27 cellular contexts compared by ENCODE assay signal in genomic region chr17:43935204-43935925, GRCh38. TPM values are rescaled to one million over a fixed set of nuclear protein-coding genes. Genes with fewer than 3 reads are reported as not detected.
"Had no signal": no experiment of that assay in that cellular context is flagged by ENCODE, and none has a peak within 500 bp of the region (broad histone marks: within the 10 kb centered on the region; RNA-seq: fewer than 3 reads in every experiment).

No MANE protein-coding gene starts in this region.

- H3K27ac Mint-ChIP-seq: activated CD8-positive, alpha-beta T cell treated with anti-CD3 and anti-CD28 coated beads for 36 hours; activated naive CD8-positive, alpha-beta T cell treated with anti-CD3 and anti-CD28 coated beads, Interleukin-2, amount 10 ng/mL, durations not matched to agents 7 days and 5 days; activated T-cell treated with anti-CD3 and anti-CD28 coated beads, Interleukin-2, amount 50 U/mL, for 72 hours had no signal

- H3K4me3 Mint-ChIP-seq: activated CD8-positive, alpha-beta T cell treated with anti-CD3 and anti-CD28 coated beads for 36 hours; activated naive CD8-positive, alpha-beta T cell treated with anti-CD3 and anti-CD28 coated beads, Interleukin-2, amount 10 ng/mL, durations not matched to agents 7 days and 5 days; activated T-cell treated with anti-CD3 and anti-CD28 coated beads, Interleukin-2, amount 50 U/mL, for 72 hours; central memory CD8-positive, alpha-beta T cell had no signal

- H3K9me3 Mint-ChIP-seq: activated CD8-positive, alpha-beta T cell treated with anti-CD3 and anti-CD28 coated beads for 36 hours; activated naive CD8-positive, alpha-beta T cell treated with anti-CD3 and anti-CD28 coated beads, Interleukin-2, amount 10 ng/mL, durations not matched to agents 7 days and 5 days; activated T-cell treated with anti-CD3 and anti-CD28 coated beads, Interleukin-2, amount 50 U/mL, for 72 hours; central memory CD8-positive, alpha-beta T cell had no signal

- H3K36me3 Mint-ChIP-seq: activated naive CD8-positive, alpha-beta T cell treated with anti-CD3 and anti-CD28 coated beads, Interleukin-2, amount 10 ng/mL, durations not matched to agents 7 days and 5 days had no signal

- ATAC-seq: activated CD4-positive, CD25-positive, alpha-beta regulatory T cell treated with anti-CD3 and anti-CD28 coated beads, Interleukin-2, amount 50 U/mL, for 24 hours; activated CD8-positive, alpha-beta T cell treated with anti-CD3 and anti-CD28 coated beads for 36 hours; activated T-cell treated with anti-CD3 and anti-CD28 coated beads, Interleukin-2, amount 50 U/mL, for 72 hours; SK-N-SH treated with all-trans-retinoic acid at 6 μM for 48 hours had no signal

- H3K27ac ChIP-seq: SJSA1 had no signal

- H3K4me3 ChIP-seq: SJSA1 had no signal

- H3K9me3 ChIP-seq: SJSA1 had no signal

- DNase-seq: activated CD4-positive, alpha-beta T cell treated with anti-CD3 and anti-CD28 coated beads for 4 hours; activated CD8-positive, alpha-beta memory T cell treated with anti-CD3 and anti-CD28 coated beads, Interleukin-2, amount 50 U/mL, for 4 hours; activated CD8-positive, alpha-beta T cell treated with anti-CD3 and anti-CD28 coated beads for 36 hours; activated naive CD4-positive, alpha-beta T cell treated with anti-CD3 and anti-CD28 coated beads, Interleukin-2, amount 50 U/mL, for 16 hours; activated naive CD8-positive, alpha-beta T cell treated with anti-CD3 and anti-CD28 coated beads, Interleukin-2, amount 10 ng/mL, durations not matched to agents 7 days and 5 days; activated T-cell treated with anti-CD3 and anti-CD28 coated beads, Interleukin-2, amount 50 U/mL, for 72 hours; aorta; Karpas-422; MM.1S; NCI-H1105; NCI-H1436; NCI-H1694 treated with DMSO at 0.1 percent for 48 hours; NCI-H2029 treated with DMSO at 0.1 percent for 48 hours; NCI-H345; NCI-H510A treated with DMSO at 0.1 percent for 48 hours; NCI-H69; NK-92 treated with Interleukin-12 subunit alpha and Interleukin-12 subunit beta, amount 100 ng/mL, for 24 hours; PC-3; SHP77; SW 1271 had no signal

- H3K27me3 Mint-ChIP-seq: central memory CD8-positive, alpha-beta T cell had no signal

- H3K36me3 ChIP-seq: SJSA1 had no signal

- FAIRE-seq: bronchial epithelial cell, RCC 7860 had no signal

RNA-seq across cellular contexts. Expression of gene PPY, which starts 6.9 kb away (rescaled TPM):
- total RNA-seq: activated CD8-positive, alpha-beta T cell treated with anti-CD3 and anti-CD28 coated beads for 36 hours; activated naive CD8-positive, alpha-beta T cell treated with anti-CD3 and anti-CD28 coated beads, Interleukin-2, amount 10 ng/mL, durations not matched to agents 7 days and 5 days; activated T-cell treated with anti-CD3 and anti-CD28 coated beads, Interleukin-2, amount 50 U/mL, for 72 hours; aorta; bronchial epithelial cell; PC-3; SJSA1; T-helper 1 cell treated with Interleukin-12 subunit alpha and Interleukin-12 subunit beta and Interleukin-4 antibody, amounts not matched to agents 30 ng/mL and 1 ng/mL, for 36 hours had no signal
- polyA plus RNA-seq: aorta had no signal

RNA-seq across cellular contexts. Expression of gene PYY, which starts 18.4 kb away (rescaled TPM):
- total RNA-seq: activated naive CD8-positive, alpha-beta T cell treated with anti-CD3 and anti-CD28 coated beads, Interleukin-2, amount 10 ng/mL, durations not matched to agents 7 days and 5 days; activated T-cell treated with anti-CD3 and anti-CD28 coated beads, Interleukin-2, amount 50 U/mL, for 72 hours; aorta; PC-3; SJSA1; T-helper 1 cell treated with Interleukin-12 subunit alpha and Interleukin-12 subunit beta and Interleukin-4 antibody, amounts not matched to agents 30 ng/mL and 1 ng/mL, for 36 hours had no signal
